In the genomic region with DNA sequence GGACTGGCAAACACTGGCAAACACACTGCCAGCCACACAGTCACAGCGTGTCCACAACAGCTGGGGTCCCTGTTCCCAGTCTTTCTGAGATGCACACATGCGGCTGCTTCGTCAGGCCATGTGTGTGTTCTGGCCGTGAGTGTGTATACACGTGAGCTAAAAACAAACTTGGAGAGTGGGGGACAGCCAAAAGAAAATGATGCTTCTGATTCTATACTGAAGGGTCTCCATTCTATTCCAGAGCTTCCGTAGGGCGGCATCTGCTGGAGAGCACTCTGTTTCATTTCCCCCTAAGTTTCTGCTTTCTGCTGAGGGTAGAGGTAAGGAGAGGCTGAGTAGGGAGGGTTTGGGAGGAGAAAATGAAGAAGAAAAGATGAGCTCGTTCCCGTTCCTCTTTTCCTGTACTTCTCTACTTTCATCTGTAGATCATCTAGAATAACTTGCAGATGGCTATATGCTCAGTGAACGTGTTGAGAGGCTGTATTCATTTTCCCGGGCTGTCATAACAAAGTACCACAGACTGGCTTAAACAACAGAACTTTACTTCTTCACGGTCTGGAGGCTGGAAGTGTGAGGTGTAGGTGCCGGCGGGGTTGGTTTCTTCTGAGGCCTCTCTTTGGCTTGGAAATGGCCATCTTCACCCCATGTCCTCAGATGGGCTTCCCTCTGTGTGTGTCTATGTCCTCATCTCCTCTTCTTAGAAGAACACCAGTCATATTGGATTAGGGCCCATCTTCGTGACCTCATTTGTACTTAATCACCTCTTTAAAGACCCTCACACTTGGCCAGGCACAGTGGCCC, we compare ENCODE assay signal across 10 cellular contexts.
DNase-seq lines count a peak whose midpoint lies in the region; ATAC-seq and TF ChIP-seq lines count a peak whose summit lies in the region.
"Had no signal": no experiment of that assay in that cellular context is flagged by ENCODE, and none has a peak within 500 bp of the region (broad histone marks: within the 10 kb centered on the region; RNA-seq: fewer than 3 reads in every experiment).

No MANE protein-coding gene starts in this region.

- WGBS in esophagus, 2 donors: 90 to 91% methylated on average over 15 of the region's 15 CpGs

- H3F3A ChIP-seq in GM23338 (replicated peaks; ENCODE audit: low read depth) (no peaks in the 10 kb centered on the region), PC-3 (ENCODE audit: low read length, unreplicated experiment) (peaks cover 10% of the 10 kb centered on the region)

- POLR2A ChIA-PET in PC-3 (lab: Charles Lee; ENCODE audit: unreplicated experiment): no interaction called here

- H3K9ac ChIP-seq in PC-3 (ENCODE audit: low read length) (no peak overlapping the region), skeletal muscle tissue (ENCODE audit: low read depth in 1 of 3, low read length in 3 of 3) (no peak overlapping the region)

- H3K4me1 ChIP-seq in GM23338 (ENCODE audit: insufficient read depth) (peaks cover 7% of the 10 kb centered on the region), PC-3 (ENCODE audit: insufficient read depth, low read length) (peaks cover 69% of the 10 kb centered on the region), esophagus (ENCODE audit: control insufficient read depth in 2 of 2, insufficient read depth in 2 of 2, low read length in 1 of 2) (peaks cover 5 to 23% of the 10 kb centered on the region in 2 donors), skeletal muscle tissue (ENCODE audit: control insufficient read depth in 3 of 3, insufficient read depth in 3 of 3, low read length in 3 of 3) (peaks cover 52 to 95% (median 73%) of the 10 kb centered on the region in 3 donors)

- BruUV-seq in PC-3 (replicated peaks; lab: Mats Ljungman, UMichigan): no TSS peak

- ATAC-seq in GM23338 (no peak), PC-3 (no peak), GM21381 (IDR thresholded peaks at IDR 0.05; ENCODE audit: unreplicated experiment) (no peak), HG03520 (IDR thresholded peaks at IDR 0.05; ENCODE audit: unreplicated experiment) (no peak)

- H4K20me1 ChIP-seq in GM23338 (replicated peaks; ENCODE audit: insufficient read depth): no peaks in the 10 kb centered on the region
- H4K20me1 ChIP-seq in PC-3 (ENCODE audit: low read length): no peaks in the 10 kb centered on the region

- H3K79me2 ChIP-seq in GM23338 (replicated peaks; ENCODE audit: insufficient read depth): no peaks in the 10 kb centered on the region
- peaks cover 5% of the 10 kb centered on the region; the same call in 1 of the 2 replicates for H3K79me2 ChIP-seq in PC-3 (ENCODE audit: low read length)

- no peaks in the 10 kb centered on the region for H3K9me3 Mint-ChIP-seq in GM23338

- H3K36me3 Mint-ChIP-seq in GM23338 (ENCODE audit: low read depth): no peaks in the 10 kb centered on the region

- H3K9me3 ChIP-seq in PC-3 (ENCODE audit: low read length) (no peaks in the 10 kb centered on the region), esophagus (ENCODE audit: control insufficient read depth in 2 of 2, insufficient read depth in 1 of 2, low read depth in 1 of 2, low read length in 1 of 2) (no peaks in the 10 kb centered on the region), skeletal muscle tissue (ENCODE audit: control insufficient read depth in 3 of 3, low read length in 3 of 3) (no peaks in the 10 kb centered on the region)

- no peaks in the 10 kb centered on the region for H3K36me3 ChIP-seq in GM23338 (ENCODE audit: insufficient read depth)
- no peaks in the 10 kb centered on the region for H3K36me3 ChIP-seq in PC-3 (ENCODE audit: low read depth, low read length)
- no peaks in the 10 kb centered on the region for H3K36me3 ChIP-seq in esophagus (ENCODE audit: control insufficient read depth in 2 of 2, insufficient read depth in 2 of 2, low read length in 1 of 2)
- no peaks in the 10 kb centered on the region for H3K36me3 ChIP-seq in skeletal muscle tissue (ENCODE audit: control insufficient read depth in 3 of 3, insufficient read depth in 3 of 3, low read length in 3 of 3)

- 0 out of 2 replicates have a peak, but pooled peaks cover 2% of the 10 kb centered on the region for H3K9me2 ChIP-seq in GM23338 (ENCODE audit: insufficient read depth)
- no peaks in the 10 kb centered on the region for H3K9me2 ChIP-seq in PC-3 (replicated peaks; ENCODE audit: low read length)

- H3K4me1 Mint-ChIP-seq in GM23338: peaks cover 23% of the 10 kb centered on the region

- H3K27ac ChIP-seq in GM23338 (ENCODE audit: low read depth) (no peak overlapping the region), PC-3 (ENCODE audit: low read length) (peak overlapping the region; percentile 100), esophagus (ENCODE audit: low read depth in 2 of 2, low read length in 1 of 2) (peak overlapping the region; percentile 22 to 36), skeletal muscle tissue (ENCODE audit: low read depth, low read length) (peak overlapping the region; percentile 2)

- H3K27me3 ChIP-seq in GM23338 (ENCODE audit: insufficient read depth): no peaks in the 10 kb centered on the region
- H3K27me3 ChIP-seq in PC-3 (ENCODE audit: low read length): no peaks in the 10 kb centered on the region
- no peaks in the 10 kb centered on the region for H3K27me3 ChIP-seq in esophagus (ENCODE audit: control insufficient read depth in 1 of 2, insufficient read depth in 2 of 2, low read length in 2 of 2)
- H3K27me3 ChIP-seq in skeletal muscle tissue (ENCODE audit: control insufficient read depth in 3 of 3, insufficient read depth in 3 of 3, low read length in 3 of 3): no peaks in the 10 kb centered on the region

- no peak overlapping the region for H3K27ac Mint-ChIP-seq in GM23338

- TF ChIP-seq CTCF in GM23338 (conservative IDR thresholded peaks at IDR 0.05; ENCODE audit: low read depth in 2 of 2) (peak in 1 of 2 experiments; percentile 23; a peak in 2 of 4 replicates), PC-3 (conservative IDR thresholded peaks at IDR 0.05; ENCODE audit: low read depth, low read length) (no peak)

- CTCF ChIA-PET in PC-3 (lab: Charles Lee): no interaction called here

- intact Hi-C loops in PC-3 (cut with micrococcal nuclease): loop anchor here (5.0 kb wide), 2 partner anchors 50 to 365 kb away; a partner anchor contains a TSS

- H2AFZ ChIP-seq in GM23338 (peak overlapping the region; percentile 32; the same call in 1 of the 2 replicates), PC-3 (ENCODE audit: low read length) (no peak overlapping the region)

- DNase-seq in GM23338 (ENCODE audit: low spot score) (no peak), PC-3 (no peak), inferior parietal cortex (ENCODE audit: extremely low spot score) (no peak), NCI-H345 treated with DMSO at 0.1 percent for 48 hours (lab: John Stamatoyannopoulos, UW; ENCODE audit: unreplicated experiment) (no peak)
- DNase-seq: central memory CD4-positive, alpha-beta T cell; NCI-H2081 treated with DMSO at 0.1 percent for 48 hours had no signal

- no peak overlapping the region for H3K4me2 ChIP-seq in GM23338
- no peak overlapping the region for H3K4me2 ChIP-seq in PC-3 (ENCODE audit: low read length)

- H3K4me3 Mint-ChIP-seq in GM23338: no peak overlapping the region

- H3K27me3 Mint-ChIP-seq in GM23338 (ENCODE audit: insufficient read depth, low read depth, poor library complexity): peaks cover 5% of the 10 kb centered on the region

- H3K4me3 ChIP-seq in GM23338 (no peak overlapping the region), PC-3 (ENCODE audit: low read length) (no peak overlapping the region), esophagus (ENCODE audit: low read depth in 1 of 2, low read length in 2 of 2) (no peak overlapping the region), skeletal muscle tissue (ENCODE audit: low read length in 3 of 3) (no peak overlapping the region)

TF ChIP-seq in GM23338, 12 proteins besides CTCF, POLR2A, EP300 and RAD21 (continues in another document):
- TF ChIP-seq, protein P1, sequence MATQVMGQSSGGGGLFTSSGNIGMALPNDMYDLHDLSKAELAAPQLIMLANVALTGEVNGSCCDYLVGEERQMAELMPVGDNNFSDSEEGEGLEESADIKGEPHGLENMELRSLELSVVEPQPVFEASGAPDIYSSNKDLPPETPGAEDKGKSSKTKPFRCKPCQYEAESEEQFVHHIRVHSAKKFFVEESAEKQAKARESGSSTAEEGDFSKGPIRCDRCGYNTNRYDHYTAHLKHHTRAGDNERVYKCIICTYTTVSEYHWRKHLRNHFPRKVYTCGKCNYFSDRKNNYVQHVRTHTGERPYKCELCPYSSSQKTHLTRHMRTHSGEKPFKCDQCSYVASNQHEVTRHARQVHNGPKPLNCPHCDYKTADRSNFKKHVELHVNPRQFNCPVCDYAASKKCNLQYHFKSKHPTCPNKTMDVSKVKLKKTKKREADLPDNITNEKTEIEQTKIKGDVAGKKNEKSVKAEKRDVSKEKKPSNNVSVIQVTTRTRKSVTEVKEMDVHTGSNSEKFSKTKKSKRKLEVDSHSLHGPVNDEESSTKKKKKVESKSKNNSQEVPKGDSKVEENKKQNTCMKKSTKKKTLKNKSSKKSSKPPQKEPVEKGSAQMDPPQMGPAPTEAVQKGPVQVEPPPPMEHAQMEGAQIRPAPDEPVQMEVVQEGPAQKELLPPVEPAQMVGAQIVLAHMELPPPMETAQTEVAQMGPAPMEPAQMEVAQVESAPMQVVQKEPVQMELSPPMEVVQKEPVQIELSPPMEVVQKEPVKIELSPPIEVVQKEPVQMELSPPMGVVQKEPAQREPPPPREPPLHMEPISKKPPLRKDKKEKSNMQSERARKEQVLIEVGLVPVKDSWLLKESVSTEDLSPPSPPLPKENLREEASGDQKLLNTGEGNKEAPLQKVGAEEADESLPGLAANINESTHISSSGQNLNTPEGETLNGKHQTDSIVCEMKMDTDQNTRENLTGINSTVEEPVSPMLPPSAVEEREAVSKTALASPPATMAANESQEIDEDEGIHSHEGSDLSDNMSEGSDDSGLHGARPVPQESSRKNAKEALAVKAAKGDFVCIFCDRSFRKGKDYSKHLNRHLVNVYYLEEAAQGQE (IDR thresholded peaks at IDR 0.05; ENCODE audit: unreplicated experiment): no peak
- TF ChIP-seq CREB1 (CRISPR knock-in tag; IDR thresholded peaks at IDR 0.05; ENCODE audit: low read depth) (no peak), EZH2 (IDR thresholded peaks at IDR 0.05; ENCODE audit: low read depth, unreplicated experiment) (no peak), ZNF331 (CRISPR knock-in tag; IDR thresholded peaks at IDR 0.05; ENCODE audit: low read depth) (no peak)
- TF ChIP-seq, protein P2, sequence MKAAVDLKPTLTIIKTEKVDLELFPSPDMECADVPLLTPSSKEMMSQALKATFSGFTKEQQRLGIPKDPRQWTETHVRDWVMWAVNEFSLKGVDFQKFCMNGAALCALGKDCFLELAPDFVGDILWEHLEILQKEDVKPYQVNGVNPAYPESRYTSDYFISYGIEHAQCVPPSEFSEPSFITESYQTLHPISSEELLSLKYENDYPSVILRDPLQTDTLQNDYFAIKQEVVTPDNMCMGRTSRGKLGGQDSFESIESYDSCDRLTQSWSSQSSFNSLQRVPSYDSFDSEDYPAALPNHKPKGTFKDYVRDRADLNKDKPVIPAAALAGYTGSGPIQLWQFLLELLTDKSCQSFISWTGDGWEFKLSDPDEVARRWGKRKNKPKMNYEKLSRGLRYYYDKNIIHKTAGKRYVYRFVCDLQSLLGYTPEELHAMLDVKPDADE (IDR thresholded peaks at IDR 0.05): no peak
